9 cellular contexts compared by ENCODE assay signal in the genomic region with DNA sequence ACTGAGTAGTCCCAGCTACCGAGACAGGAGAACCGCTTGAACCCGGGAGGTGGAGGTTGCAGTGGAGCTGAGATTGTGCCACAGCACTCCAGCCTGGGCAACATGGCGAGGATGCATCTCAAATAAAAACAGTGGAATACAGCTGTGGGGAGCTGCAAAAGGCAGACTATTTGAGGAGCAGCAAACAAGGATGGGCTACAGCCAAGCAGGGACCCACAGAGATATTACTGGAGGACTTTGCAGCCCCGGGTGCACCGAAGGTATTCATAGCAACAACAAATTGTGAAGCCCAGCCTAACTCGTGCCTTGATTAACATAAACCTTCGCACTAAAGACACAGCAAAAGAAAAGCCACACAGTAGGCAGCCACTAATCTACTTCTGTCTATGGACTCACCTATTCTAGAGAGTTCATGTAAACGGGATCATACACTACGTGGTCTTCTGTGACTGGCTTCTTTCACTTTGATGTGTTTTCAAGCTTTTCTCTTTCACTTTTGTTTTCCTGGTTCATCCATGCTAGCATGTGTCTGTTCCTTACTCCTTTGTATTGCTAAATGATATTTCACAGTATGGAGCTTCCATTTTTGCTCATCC. TPM values are rescaled to one million over a fixed set of nuclear protein-coding genes. Genes with fewer than 3 reads are reported as not detected.
DNase-seq lines count a peak whose midpoint lies in the region; ATAC-seq, FAIRE-seq and TF ChIP-seq lines count a peak whose summit lies in the region.
"Had no signal": no experiment of that assay in that cellular context is flagged by ENCODE, and none has a peak within 500 bp of the region (broad histone marks: within the 10 kb centered on the region; RNA-seq: fewer than 3 reads in every experiment).

No MANE protein-coding gene starts in this region.

- peak overlapping the region in 3 of 4 donors; percentile 32 to 74 (median 35) for H3K4me3 Mint-ChIP-seq in IgD-negative memory B cell

- H3K27me3 Mint-ChIP-seq in IgD-negative memory B cell = peaks cover 2% of the 10 kb centered on the region

- H3K4me1 ChIP-seq in body of pancreas (peaks cover 75% of the 10 kb centered on the region), pancreas (peaks cover 21 to 49% (median 49%) of the 10 kb centered on the region in 3 donors)

- no peak for FAIRE-seq in pancreas (lab: Jason Lieb, UNC)

- H3K27me3 ChIP-seq in body of pancreas (no peaks in the 10 kb centered on the region), pancreas (no peaks in the 10 kb centered on the region)

- DNase-seq in body of pancreas = no peak
- DNase-seq in pancreas = peak in 1 of 6 donors; percentile 38
- no peak for DNase-seq in DMS79 treated with DMSO at 0.1 percent for 48 hours (lab: John Stamatoyannopoulos, UW)
- no peak for DNase-seq in RKO (ENCODE audit: low spot score)
- no peak for DNase-seq in SIG-M5 treated with dmso at 0.1 percent for 504 hours (lab: John Stamatoyannopoulos, UW; ENCODE audit: unreplicated experiment)
- DNase-seq: effector CD4-positive, alpha-beta T cell had no signal

- no peaks in the 10 kb centered on the region for H3K9me3 ChIP-seq in body of pancreas
- H3K9me3 ChIP-seq in pancreas = no peaks in the 10 kb centered on the region

- H3K9me3 Mint-ChIP-seq in IgD-negative memory B cell = no peaks in the 10 kb centered on the region

- peak overlapping the region; percentile 77 to 87 (median 82) for H3K27ac ChIP-seq in body of pancreas
- H3K27ac ChIP-seq in pancreas = peak overlapping the region; percentile 65 to 86 (median 72)

- no peak overlapping the region for H3K4me3 ChIP-seq in body of pancreas
- peak overlapping the region in 1 of 4 donors; percentile 11 for H3K4me3 ChIP-seq in pancreas

- no peak for TF ChIP-seq POLR2A in body of pancreas (IDR thresholded peaks at IDR 0.05)

- H3K4me1 Mint-ChIP-seq in IgD-negative memory B cell = peaks cover 11 to 14% (median 11%) of the 10 kb centered on the region in 3 donors

- TF ChIP-seq CTCF in body of pancreas (IDR thresholded peaks at IDR 0.05) = no peak
- TF ChIP-seq CTCF in pancreas (IDR thresholded peaks at IDR 0.05) = no peak

- H3K36me3 Mint-ChIP-seq in IgD-negative memory B cell = no peaks in the 10 kb centered on the region

- H3K27ac Mint-ChIP-seq in IgD-negative memory B cell = no peak overlapping the region

- WGBS in body of pancreas, 2 donors = 53 to 62% methylated on average over 10 of the region's 10 CpGs
- 53 to 54% methylated on average over 10 of the region's 10 CpGs for WGBS in pancreas, 2 donors

- intact Hi-C loops in body of pancreas (cut with DNase I) (no loop called here), pancreas (cut with DNase I) (no loop called here)

- ATAC-seq in GM18868 (IDR thresholded peaks at IDR 0.05; ENCODE audit: unreplicated experiment) = peak; percentile 60
- no peak for ATAC-seq in body of pancreas
- peak in 2 of 4 donors; percentile 8 to 49 for ATAC-seq in pancreas
- no peak for ATAC-seq in GM18517 (IDR thresholded peaks at IDR 0.05; ENCODE audit: unreplicated experiment)

- no peaks in the 10 kb centered on the region for H3K36me3 ChIP-seq in body of pancreas (replicated peaks in 1 of 2; ENCODE audit: insufficient read depth in 1 of 2, low read depth in 2 of 2)
- H3K36me3 ChIP-seq in pancreas = no peaks in the 10 kb centered on the region

RNA-seq across cellular contexts. Expression of a gene that starts 34.0 kb away (rescaled TPM):
- polyA plus RNA-seq in IgD-negative memory B cell (1.3 TPM), pancreas (10 to 100 TPM; 23.0 to 26.3 TPM)
- total RNA-seq in body of pancreas (100 to 1,000 TPM in 1 of 2 donors, 10 to 100 TPM in 1; 36.9 to 106 TPM), pancreas (10 to 100 TPM; 33.2 to 71.5 (median 41.4) TPM)
